Comparison of ENCODE assay signal across 25 cellular contexts in genomic region chr11:46200537-46201281, GRCh38.
A peak's percentile ranks its signal among the peaks of the same experiment; 100 is the strongest.
DNase-seq lines count a peak whose midpoint lies in the region; ATAC-seq and TF ChIP-seq lines count a peak whose summit lies in the region.
"Had no signal": no experiment of that assay in that cellular context is flagged by ENCODE, and none has a peak within 500 bp of the region (broad histone marks: within the 10 kb centered on the region; RNA-seq: fewer than 3 reads in every experiment).

No MANE protein-coding gene starts in this region.

- H3K36me3 Mint-ChIP-seq in stimulated activated memory B cell treated with anti-CD40 and anti-IgM and Interleukin-4, amounts not matched to agents 10 μg/mL and 1 μg/mL and 100 μg/mL, for 72 hours: no peaks in the 10 kb centered on the region
- H3K36me3 Mint-ChIP-seq: activated naive CD8-positive, alpha-beta T cell treated with anti-CD3 and anti-CD28 coated beads, Interleukin-2, amount 10 ng/mL, durations not matched to agents 7 days and 5 days; CD4-positive, alpha-beta memory T cell had no signal

- peak; percentile 41 for DNase-seq in AG08395 (ENCODE audit: low spot score)
- peak; percentile 53 for DNase-seq in HPDE6-E6E7 (ENCODE audit: extremely low spot score)
- DNase-seq in adrenal gland: peak in 6 of 7 donors; percentile 22 to 71 (median 44)
- DNase-seq in foreskin keratinocyte: peak; percentile 49 to 73
- DNase-seq in KBM-7: no peak
- no peak for DNase-seq in NCI-H748 (lab: John Stamatoyannopoulos, UW; ENCODE audit: unreplicated experiment)
- DNase-seq in globus pallidus (ENCODE audit: low spot score): no peak
- DNase-seq: activated CD4-positive, alpha-beta T cell treated with anti-CD3 and anti-CD28 coated beads, Interleukin-2, amount 10 ng/mL, durations not matched to agents 24 days and 14 days; activated naive CD8-positive, alpha-beta T cell treated with anti-CD3 and anti-CD28 coated beads, Interleukin-2, amount 10 ng/mL, durations not matched to agents 7 days and 5 days; CD4-positive, alpha-beta memory T cell; dermis blood vessel endothelial cell; DMS53; H9; midbrain; NCI-H187 treated with DMSO at 0.1 percent for 48 hours; NCI-H446 treated with DMSO at 0.1 percent for 48 hours; psoas muscle; small intestine; stimulated activated CD4-positive, alpha-beta T cell treated with anti-CD3 and anti-CD28 coated beads, Interleukin-4, amount 100 ng/mL, for 4 hours; SW 1271 had no signal

- H3K27ac ChIP-seq in adrenal gland (peak overlapping the region in 1 of 5 donors; percentile 18), foreskin keratinocyte (no peak overlapping the region)
- H3K27ac ChIP-seq: cardiac muscle cell, psoas muscle had no signal

- H3K4me1 ChIP-seq in adrenal gland (replicated peaks in 1 of 2): no peaks in the 10 kb centered on the region
- H3K4me1 ChIP-seq in foreskin keratinocyte: no peaks in the 10 kb centered on the region
- H3K4me1 ChIP-seq: psoas muscle had no signal

- H3K4me3 ChIP-seq in adrenal gland: no peak overlapping the region
- H3K4me3 ChIP-seq: cardiac muscle cell, psoas muscle had no signal

- WGBS in adrenal gland, 4 donors: 51 to 61% (median 56%) methylated on average over 9 to 10 of the region's 10 CpGs

- no peak for TF ChIP-seq POLR2A in adrenal gland (IDR thresholded peaks at IDR 0.05)

- no peaks in the 10 kb centered on the region for H3K27me3 ChIP-seq in adrenal gland
- H3K27me3 ChIP-seq in foreskin keratinocyte: peaks cover 22% of the 10 kb centered on the region

- H3K36me3 ChIP-seq in adrenal gland (replicated peaks in 1 of 2): no peaks in the 10 kb centered on the region
- H3K36me3 ChIP-seq: cardiac muscle cell had no signal

- H3K9me3 ChIP-seq in adrenal gland (replicated peaks in 1 of 3): no peaks in the 10 kb centered on the region
- H3K9me3 ChIP-seq: psoas muscle had no signal

- no peak overlapping the region for H3K4me3 Mint-ChIP-seq in stimulated activated memory B cell treated with anti-CD40 and anti-IgM and Interleukin-4, amounts not matched to agents 10 μg/mL and 1 μg/mL and 100 μg/mL, for 72 hours
- H3K4me3 Mint-ChIP-seq: activated CD4-positive, alpha-beta T cell treated with anti-CD3 and anti-CD28 coated beads, Interleukin-2, amount 10 ng/mL, durations not matched to agents 24 days and 14 days; activated naive CD8-positive, alpha-beta T cell treated with anti-CD3 and anti-CD28 coated beads, Interleukin-2, amount 10 ng/mL, durations not matched to agents 7 days and 5 days; activated T-helper 17 cell treated with anti-CD3 and anti-CD28 coated beads, Interleukin-2, amount 50 U/mL, for 72 hours; CD4-positive, alpha-beta memory T cell; H9; neural crest cell had no signal

- TF ChIP-seq CTCF in adrenal gland (IDR thresholded peaks at IDR 0.05) (no peak), foreskin keratinocyte (conservative IDR thresholded peaks at IDR 0.05) (no peak)

- ATAC-seq in foreskin keratinocyte: peak; percentile 82
- no peak for ATAC-seq in stimulated activated memory B cell treated with anti-CD40 and anti-IgM and Interleukin-4, amounts not matched to agents 10 μg/mL and 1 μg/mL and 100 μg/mL, for 72 hours
- ATAC-seq: activated T-helper 17 cell treated with anti-CD3 and anti-CD28 coated beads, Interleukin-2, amount 50 U/mL, for 72 hours; psoas muscle had no signal

- H3K4me1 Mint-ChIP-seq in stimulated activated memory B cell treated with anti-CD40 and anti-IgM and Interleukin-4, amounts not matched to agents 10 μg/mL and 1 μg/mL and 100 μg/mL, for 72 hours: no peaks in the 10 kb centered on the region
- H3K4me1 Mint-ChIP-seq: activated CD4-positive, alpha-beta T cell treated with anti-CD3 and anti-CD28 coated beads, Interleukin-2, amount 10 ng/mL, durations not matched to agents 24 days and 14 days; activated naive CD8-positive, alpha-beta T cell treated with anti-CD3 and anti-CD28 coated beads, Interleukin-2, amount 10 ng/mL, durations not matched to agents 7 days and 5 days; activated T-helper 17 cell treated with anti-CD3 and anti-CD28 coated beads, Interleukin-2, amount 50 U/mL, for 72 hours; CD4-positive, alpha-beta memory T cell had no signal

- no peaks in the 10 kb centered on the region for H3K9me3 Mint-ChIP-seq in stimulated activated memory B cell treated with anti-CD40 and anti-IgM and Interleukin-4, amounts not matched to agents 10 μg/mL and 1 μg/mL and 100 μg/mL, for 72 hours
- H3K9me3 Mint-ChIP-seq: activated CD4-positive, alpha-beta T cell treated with anti-CD3 and anti-CD28 coated beads, Interleukin-2, amount 10 ng/mL, durations not matched to agents 24 days and 14 days; activated naive CD8-positive, alpha-beta T cell treated with anti-CD3 and anti-CD28 coated beads, Interleukin-2, amount 10 ng/mL, durations not matched to agents 7 days and 5 days; activated T-helper 17 cell treated with anti-CD3 and anti-CD28 coated beads, Interleukin-2, amount 50 U/mL, for 72 hours; CD4-positive, alpha-beta memory T cell; H9; neural crest cell had no signal

- in situ Hi-C loops in KBM-7 (cut with MboI; ENCODE audit: low pct_unique_long_range_greater_than_20kb, low sequenced_read_pairs): no loop called here

- intact Hi-C loops in adrenal gland (cut with DNase I): no loop called here

- H3K27ac Mint-ChIP-seq in stimulated activated memory B cell treated with anti-CD40 and anti-IgM and Interleukin-4, amounts not matched to agents 10 μg/mL and 1 μg/mL and 100 μg/mL, for 72 hours: no peak overlapping the region
- H3K27ac Mint-ChIP-seq: activated CD4-positive, alpha-beta T cell treated with anti-CD3 and anti-CD28 coated beads, Interleukin-2, amount 10 ng/mL, durations not matched to agents 24 days and 14 days; activated naive CD8-positive, alpha-beta T cell treated with anti-CD3 and anti-CD28 coated beads, Interleukin-2, amount 10 ng/mL, durations not matched to agents 7 days and 5 days; activated T-helper 17 cell treated with anti-CD3 and anti-CD28 coated beads, Interleukin-2, amount 50 U/mL, for 72 hours; CD4-positive, alpha-beta memory T cell; IgD-negative memory B cell had no signal

- peaks cover 72% of the 10 kb centered on the region for H3K27me3 Mint-ChIP-seq in stimulated activated memory B cell treated with anti-CD40 and anti-IgM and Interleukin-4, amounts not matched to agents 10 μg/mL and 1 μg/mL and 100 μg/mL, for 72 hours

Comparison
In these comparisons a context has a peak if more than half of its experiments do, and no peak if none do; other contexts are left out.
1. DNase-seq: peak in AG08395 (single experiment), HPDE6-E6E7 (single experiment), adrenal gland (6 of 7) and foreskin keratinocyte (2 of 2); none in KBM-7 (single experiment), NCI-H748 (single experiment) and globus pallidus (single experiment).